ENCODE assay signal across 29 cellular contexts in genomic region chr6:4503700-4504099, GRCh38.
"Had no signal": no experiment of that assay in that cellular context is flagged by ENCODE, and none has a peak within 500 bp of the region (broad histone marks: within the 10 kb centered on the region; RNA-seq: fewer than 3 reads in every experiment).

No MANE protein-coding gene starts in this region.

- H3K27ac ChIP-seq: adrenal gland, SJCRH30, WERI-Rb-1 had no signal

- H3K27ac Mint-ChIP-seq: activated CD8-positive, alpha-beta T cell treated with anti-CD3 and anti-CD28 coated beads for 36 hours; activated naive CD8-positive, alpha-beta T cell treated with anti-CD3 and anti-CD28 coated beads, Interleukin-2, amount 10 ng/mL, durations not matched to agents 7 days and 5 days; activated T-cell treated with anti-CD3 and anti-CD28 coated beads, Interleukin-2, amount 50 U/mL, for 72 hours; activated T-helper 2 cell treated with anti-CD3 and anti-CD28 coated beads, Interferon-gamma antibody, Interleukin-2, Interleukin-4, amounts not matched to agents 10 μg/mL and 5 μg/mL and 100 μg/mL, durations not matched to agents 14 hours and 24 hours and 36 hours had no signal

- H3K9me2 ChIP-seq: SK-N-SH had no signal

- H3K4me3 ChIP-seq: adrenal gland, SJCRH30 had no signal

- H3K4me1 Mint-ChIP-seq: activated naive CD8-positive, alpha-beta T cell treated with anti-CD3 and anti-CD28 coated beads, Interleukin-2, amount 10 ng/mL, durations not matched to agents 7 days and 5 days had no signal

- H3K9ac ChIP-seq: SK-N-SH had no signal

- H3K4me2 ChIP-seq: SK-N-SH had no signal

- DNase-seq: activated CD4-positive, alpha-beta T cell treated with anti-CD3 and anti-CD28 coated beads for 4 hours; activated CD8-positive, alpha-beta memory T cell treated with anti-CD3 and anti-CD28 coated beads, Interleukin-2, amount 50 U/mL, for 4 hours; activated CD8-positive, alpha-beta T cell treated with anti-CD3 and anti-CD28 coated beads for 36 hours; activated gamma-delta T cell treated with Interleukin-2 at 50 U/mL for 16 hours; activated naive CD4-positive, alpha-beta T cell treated with anti-CD3 and anti-CD28 coated beads, Interleukin-2, amount 50 U/mL, for 16 hours; activated naive CD8-positive, alpha-beta T cell treated with anti-CD3 and anti-CD28 coated beads, Interleukin-2, amount 10 ng/mL, durations not matched to agents 7 days and 5 days; activated T-cell treated with anti-CD3 and anti-CD28 coated beads, Interleukin-2, amount 50 U/mL, for 72 hours; adrenal gland; anterior cingulate cortex; KG1; NCI-H1092 treated with DMSO at 0.1 percent for 48 hours; NCI-H1417 treated with DMSO at 0.1 percent for 48 hours; NCI-H1694; NCI-H2029; NCI-H2107; NCI-H345; NCI-H510A; NCI-H526 treated with DMSO at 0.1 percent for 48 hours; NCI-H82; OCI-M1; RPMI8226; SJCRH30; SK-N-SH; T-helper 1 cell; WERI-Rb-1 had no signal

- H3K9me3 Mint-ChIP-seq: activated CD8-positive, alpha-beta T cell treated with anti-CD3 and anti-CD28 coated beads for 36 hours; activated T-helper 2 cell treated with anti-CD3 and anti-CD28 coated beads, Interferon-gamma antibody, Interleukin-2, Interleukin-4, amounts not matched to agents 10 μg/mL and 5 μg/mL and 100 μg/mL, durations not matched to agents 14 hours and 24 hours and 36 hours had no signal

- H3K27me3 ChIP-seq: adrenal gland, SJCRH30 had no signal

- ATAC-seq: activated CD4-positive, CD25-positive, alpha-beta regulatory T cell treated with anti-CD3 and anti-CD28 coated beads, Interleukin-2, amount 50 U/mL, for 24 hours; activated CD8-positive, alpha-beta T cell treated with anti-CD3 and anti-CD28 coated beads for 36 hours; activated T-cell treated with anti-CD3 and anti-CD28 coated beads, Interleukin-2, amount 50 U/mL, for 72 hours; Panc1; Right ventricle myocardium inferior had no signal

- H3K4me3 Mint-ChIP-seq: activated CD8-positive, alpha-beta T cell treated with anti-CD3 and anti-CD28 coated beads for 36 hours; activated naive CD8-positive, alpha-beta T cell treated with anti-CD3 and anti-CD28 coated beads, Interleukin-2, amount 10 ng/mL, durations not matched to agents 7 days and 5 days; activated T-cell treated with anti-CD3 and anti-CD28 coated beads, Interleukin-2, amount 50 U/mL, for 72 hours had no signal

- H3K9me3 ChIP-seq: adrenal gland, SJCRH30, SK-N-SH had no signal

- H3K36me3 Mint-ChIP-seq: activated naive CD8-positive, alpha-beta T cell treated with anti-CD3 and anti-CD28 coated beads, Interleukin-2, amount 10 ng/mL, durations not matched to agents 7 days and 5 days had no signal

- H3K36me3 ChIP-seq: adrenal gland, SJCRH30, WERI-Rb-1 had no signal

- H3K4me1 ChIP-seq: adrenal gland had no signal
